11 cellular contexts compared by ENCODE assay signal in genomic region chr10:63273575-63273974, GRCh38.
DNase-seq lines count a peak whose midpoint lies in the region; ATAC-seq and TF ChIP-seq lines count a peak whose summit lies in the region.
"Had no signal": no experiment of that assay in that cellular context is flagged by ENCODE, and none has a peak within 500 bp of the region (broad histone marks: within the 10 kb centered on the region; RNA-seq: fewer than 3 reads in every experiment).

No MANE protein-coding gene starts in this region.

- H3K36me3 Mint-ChIP-seq in activated naive CD4-positive, alpha-beta T cell treated with anti-CD3 and anti-CD28 coated beads, Interleukin-2, amount 10 ng/mL, durations not matched to agents 7 days and 5 days, result no peaks in the 10 kb centered on the region
- no peaks in the 10 kb centered on the region for H3K36me3 Mint-ChIP-seq in T-helper 1 cell treated with Interleukin-12 subunit alpha and Interleukin-12 subunit beta and Interleukin-4 antibody, amounts not matched to agents 30 μg/mL and 1 μg/mL, for 36 hours (ENCODE audit: low read depth)
- no peaks in the 10 kb centered on the region for H3K36me3 Mint-ChIP-seq in immature natural killer cell

- peak overlapping the region; percentile 26 for H3K4me3 Mint-ChIP-seq in activated naive CD4-positive, alpha-beta T cell treated with anti-CD3 and anti-CD28 coated beads, Interleukin-2, amount 10 ng/mL, durations not matched to agents 7 days and 5 days
- H3K4me3 Mint-ChIP-seq in T-helper 1 cell treated with Interleukin-12 subunit alpha and Interleukin-12 subunit beta and Interleukin-4 antibody, amounts not matched to agents 30 μg/mL and 1 μg/mL, for 36 hours, result no peak overlapping the region
- H3K4me3 Mint-ChIP-seq in immature natural killer cell, result no peak overlapping the region

- intact Hi-C loops in head of caudate nucleus (cut with DNase I), result no loop called here

- H3K27me3 ChIP-seq in tibial nerve, result no peaks in the 10 kb centered on the region

- H3K27ac ChIP-seq in tibial nerve, result peak overlapping the region in 3 of 4 donors; percentile 2 to 23 (median 10)
- H3K27ac ChIP-seq: epithelial cell of prostate had no signal

- H3K9me3 Mint-ChIP-seq in activated naive CD4-positive, alpha-beta T cell treated with anti-CD3 and anti-CD28 coated beads, Interleukin-2, amount 10 ng/mL, durations not matched to agents 7 days and 5 days, result no peaks in the 10 kb centered on the region
- no peaks in the 10 kb centered on the region for H3K9me3 Mint-ChIP-seq in T-helper 1 cell treated with Interleukin-12 subunit alpha and Interleukin-12 subunit beta and Interleukin-4 antibody, amounts not matched to agents 30 μg/mL and 1 μg/mL, for 36 hours
- no peaks in the 10 kb centered on the region for H3K9me3 Mint-ChIP-seq in immature natural killer cell

- no peaks in the 10 kb centered on the region for H3K9me3 ChIP-seq in tibial nerve

- TF ChIP-seq POLR2A in tibial nerve (IDR thresholded peaks at IDR 0.05), result no peak

- DNase-seq in activated naive CD4-positive, alpha-beta T cell treated with anti-CD3 and anti-CD28 coated beads, Interleukin-2, amount 10 ng/mL, durations not matched to agents 7 days and 5 days, result no peak
- no peak for DNase-seq in activated naive CD4-positive, alpha-beta T cell (lab: John Stamatoyannopoulos, UW)
- DNase-seq in immature natural killer cell (no peak), tibial nerve (ENCODE audit: low spot score in 2 of 2) (no peak), HuH-7.5 (ENCODE audit: low spot score) (no peak), head of caudate nucleus (no peak)
- DNase-seq: activated CD4-positive, alpha-beta T cell treated with anti-CD3 and anti-CD28 coated beads, Interleukin-2, amount 50 U/mL, for 4 hours; NCI-H446 treated with DMSO at 0.1 percent for 48 hours had no signal

- peak; percentile 10 to 27 for TF ChIP-seq EP300 in tibial nerve (IDR thresholded peaks at IDR 0.05)

- peaks cover 27% of the 10 kb centered on the region for H3K4me1 Mint-ChIP-seq in activated naive CD4-positive, alpha-beta T cell treated with anti-CD3 and anti-CD28 coated beads, Interleukin-2, amount 10 ng/mL, durations not matched to agents 7 days and 5 days
- H3K4me1 Mint-ChIP-seq in T-helper 1 cell treated with Interleukin-12 subunit alpha and Interleukin-12 subunit beta and Interleukin-4 antibody, amounts not matched to agents 30 μg/mL and 1 μg/mL, for 36 hours (ENCODE audit: low read depth), result peaks cover 19% of the 10 kb centered on the region
- H3K4me1 Mint-ChIP-seq in immature natural killer cell, result peaks cover 15 to 19% of the 10 kb centered on the region in 2 donors

- CTCF ChIA-PET in activated naive CD4-positive, alpha-beta T cell treated with anti-CD3 and anti-CD28 coated beads, Interleukin-2, amount 10 ng/mL, durations not matched to agents 7 days and 5 days (lab: Charles Lee), result interaction anchor here (0.9 kb wide), 1 partner anchor 191 kb away, joined by 4 read pairs; no protein-coding TSS in a partner anchor

- peak overlapping the region; percentile 82 for H3K27ac Mint-ChIP-seq in activated naive CD4-positive, alpha-beta T cell treated with anti-CD3 and anti-CD28 coated beads, Interleukin-2, amount 10 ng/mL, durations not matched to agents 7 days and 5 days
- peak overlapping the region; percentile 88 for H3K27ac Mint-ChIP-seq in T-helper 1 cell treated with Interleukin-12 subunit alpha and Interleukin-12 subunit beta and Interleukin-4 antibody, amounts not matched to agents 30 μg/mL and 1 μg/mL, for 36 hours
- H3K27ac Mint-ChIP-seq in immature natural killer cell, result peak overlapping the region; percentile 57 to 89 (median 80)

- no peaks in the 10 kb centered on the region for H3K36me3 ChIP-seq in tibial nerve

- H3K4me1 ChIP-seq in tibial nerve, result peaks cover 0 to 17% (median 6%) of the 10 kb centered on the region in 4 donors

- no peak overlapping the region for H3K4me3 ChIP-seq in tibial nerve

- TF ChIP-seq CTCF in tibial nerve (IDR thresholded peaks at IDR 0.05), result no peak

- H3K27me3 Mint-ChIP-seq in activated naive CD4-positive, alpha-beta T cell treated with anti-CD3 and anti-CD28 coated beads, Interleukin-2, amount 10 ng/mL, durations not matched to agents 7 days and 5 days, result no peaks in the 10 kb centered on the region
- no peaks in the 10 kb centered on the region for H3K27me3 Mint-ChIP-seq in T-helper 1 cell treated with Interleukin-12 subunit alpha and Interleukin-12 subunit beta and Interleukin-4 antibody, amounts not matched to agents 30 μg/mL and 1 μg/mL, for 36 hours (ENCODE audit: low read depth)
- H3K27me3 Mint-ChIP-seq in immature natural killer cell (ENCODE audit: low read depth in 3 of 3), result peaks cover 0 to 6% (median 4%) of the 10 kb centered on the region in 3 donors

- no peak for ATAC-seq in HG02870 (IDR thresholded peaks at IDR 0.05; ENCODE audit: unreplicated experiment)
